In the genomic region with DNA sequence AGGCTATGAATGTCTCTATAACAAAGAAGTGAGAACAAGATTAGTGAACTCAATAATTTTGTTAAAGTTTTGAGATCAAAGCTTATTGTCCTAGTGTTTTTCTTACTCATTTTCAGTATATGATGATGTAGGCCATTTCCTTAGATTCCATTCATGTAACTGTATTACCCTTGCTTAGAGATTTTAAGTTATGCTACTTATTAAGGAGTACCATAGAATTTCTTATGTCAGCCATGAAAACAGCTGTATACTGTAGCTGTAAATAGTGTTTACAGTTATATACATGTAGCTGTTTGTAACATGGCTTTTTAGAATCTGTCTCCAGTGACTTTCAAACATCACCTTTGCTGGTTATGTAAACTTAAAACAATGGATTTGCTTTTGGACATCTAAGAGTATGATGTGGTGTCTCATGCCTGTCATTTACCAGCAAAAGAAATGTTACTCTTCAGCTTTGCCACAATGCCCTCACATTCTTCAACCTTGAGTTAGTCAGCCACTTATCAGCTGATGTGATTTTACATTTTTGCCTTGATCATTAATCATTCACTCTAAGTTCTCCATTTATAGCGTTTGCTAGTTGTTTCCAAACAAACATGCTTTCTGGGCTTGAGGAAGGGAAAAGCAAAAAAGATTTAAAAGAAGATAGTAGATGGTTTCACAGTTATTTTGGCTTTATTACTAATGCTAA, we compare ENCODE assay signal across 12 cellular contexts. TPM values are rescaled to one million over a fixed set of nuclear protein-coding genes. Genes with fewer than 3 reads are reported as not detected.
DNase-seq lines count a peak whose midpoint lies in the region; ATAC-seq and TF ChIP-seq lines count a peak whose summit lies in the region.
"Had no signal": no experiment of that assay in that cellular context is flagged by ENCODE, and none has a peak within 500 bp of the region (broad histone marks: within the 10 kb centered on the region; RNA-seq: fewer than 3 reads in every experiment).

No MANE protein-coding gene starts in this region.

- H3K27ac Mint-ChIP-seq in type B pancreatic cell = peak overlapping the region; percentile 0
- H3K27ac Mint-ChIP-seq: activated T-helper 17 cell treated with anti-CD3 and anti-CD28 coated beads, Interleukin-2, amount 50 U/mL, for 72 hours had no signal

- H3K9me3 ChIP-seq in heart left ventricle (no peaks in the 10 kb centered on the region), ascending aorta (no peaks in the 10 kb centered on the region)
- H3K9me3 ChIP-seq: thyroid gland had no signal

- H3K4me3 Mint-ChIP-seq in type B pancreatic cell = no peak overlapping the region
- H3K4me3 Mint-ChIP-seq: activated T-helper 17 cell treated with anti-CD3 and anti-CD28 coated beads, Interleukin-2, amount 50 U/mL, for 72 hours had no signal

- no peaks in the 10 kb centered on the region for H3K9me3 Mint-ChIP-seq in type B pancreatic cell

- peaks cover 0 to 3% (median 0%) of the 10 kb centered on the region in 9 donors for H3K36me3 ChIP-seq in heart left ventricle
- H3K36me3 ChIP-seq in ascending aorta = peaks cover 0 to 5% of the 10 kb centered on the region in 2 donors
- H3K36me3 ChIP-seq: thyroid gland, WERI-Rb-1 had no signal

- H3K27me3 ChIP-seq in heart left ventricle (no peaks in the 10 kb centered on the region), ascending aorta (no peaks in the 10 kb centered on the region)
- H3K27me3 ChIP-seq: thyroid gland had no signal

- no peaks in the 10 kb centered on the region for H3K36me3 Mint-ChIP-seq in type B pancreatic cell

- H3K27ac ChIP-seq in heart left ventricle (peak overlapping the region in 10 of 12 donors; percentile 7 to 68 (median 56)), ascending aorta (peak overlapping the region; percentile 34 to 51)
- H3K27ac ChIP-seq: thyroid gland, WERI-Rb-1 had no signal

- no peak for TF ChIP-seq POLR2A in heart left ventricle (IDR thresholded peaks at IDR 0.05)

- H3K4me1 ChIP-seq in heart left ventricle (peaks cover 0 to 22% (median 3%) of the 10 kb centered on the region in 12 donors), ascending aorta (peaks cover 0 to 12% of the 10 kb centered on the region in 2 donors)
- H3K4me1 ChIP-seq: thyroid gland had no signal

- intact Hi-C loops in heart left ventricle (cut with DNase I) (loop anchor here in 1 of 10 donors (5.0 kb wide), 1 partner anchor 34 kb away; no protein-coding TSS in a partner anchor), cardiac septum (cut with DNase I) (no loop called here), ascending aorta (cut with DNase I) (loop anchor here (2.0 kb wide), 1 partner anchor 55 kb away; the partner anchor contains the start of gene SLC16A7)

- WGBS in heart left ventricle, 4 donors = 29 to 35% (median 32%) methylated on average over 1 of the region's 1 CpG

- H3K27me3 Mint-ChIP-seq in type B pancreatic cell = no peaks in the 10 kb centered on the region
- H3K27me3 Mint-ChIP-seq: activated T-helper 17 cell treated with anti-CD3 and anti-CD28 coated beads, Interleukin-2, amount 50 U/mL, for 72 hours had no signal

- DNase-seq in heart left ventricle = no peak
- no peak for DNase-seq in cardiac septum (ENCODE audit: low spot score)
- no peak for DNase-seq in ascending aorta (ENCODE audit: low spot score in 2 of 2)
- DNase-seq in iris pigment epithelial cell (ENCODE audit: low read depth) = peak; percentile 59
- DNase-seq in type B pancreatic cell (ENCODE audit: extremely low spot score, unreplicated experiment) = no peak
- no peak for DNase-seq in DMS 273 (lab: John Stamatoyannopoulos, UW; ENCODE audit: unreplicated experiment)
- no peak for DNase-seq in SHP77 (lab: John Stamatoyannopoulos, UW)
- DNase-seq: NCI-H1694 treated with DMSO at 0.1 percent for 48 hours, thyroid gland, WERI-Rb-1 had no signal

- no peak for TF ChIP-seq CTCF in heart left ventricle (IDR thresholded peaks at IDR 0.05)
- TF ChIP-seq CTCF in ascending aorta (IDR thresholded peaks at IDR 0.05) = no peak
- no peak for TF ChIP-seq CTCF in type B pancreatic cell (conservative IDR thresholded peaks at IDR 0.05)

- ATAC-seq in heart left ventricle = peak in 2 of 4 donors; percentile 33 to 40
- no peak for ATAC-seq in HG02678 (IDR thresholded peaks at IDR 0.05; ENCODE audit: unreplicated experiment)
- ATAC-seq: activated T-helper 17 cell treated with anti-CD3 and anti-CD28 coated beads, Interleukin-2, amount 50 U/mL, for 72 hours had no signal

- H3K4me3 ChIP-seq in heart left ventricle (no peak overlapping the region), ascending aorta (no peak overlapping the region)
- H3K4me3 ChIP-seq: thyroid gland had no signal

- peaks cover 7% of the 10 kb centered on the region for H3K4me1 Mint-ChIP-seq in type B pancreatic cell (ENCODE audit: unreplicated experiment)

RNA-seq across cellular contexts. Expression of gene SLC16A7, which starts 55.5 kb away (rescaled TPM):
- total RNA-seq in heart left ventricle = 100 to 1,000 TPM in 8 of 9 donors, 10 to 100 TPM in 1; 60.6 to 227 (median 169) TPM
- polyA plus RNA-seq in heart left ventricle = 10 to 100 TPM; 18.4 to 19.0 TPM
- total RNA-seq in cardiac septum = 90.1 TPM
- total RNA-seq in ascending aorta = 12.6 TPM
- total RNA-seq in type B pancreatic cell (ENCODE audit: low replicate concordance) = 11.5 and 12.9 TPM in 2 replicates
